In genomic region chr21:41952568-41953248, GRCh38 we compare ENCODE assay signal across 1 cellular context.
TF ChIP-seq lines count a peak whose summit lies in the region.

No MANE protein-coding gene starts in this region.

TF ChIP-seq in HepG2, 621 proteins besides CTCF, POLR2A, EP300 and RAD21 (continued from another document):
- TF ChIP-seq ZNF597 (CRISPR knock-in tag; IDR thresholded peaks at IDR 0.05) = no peak
- no peak for TF ChIP-seq HNF4A (CRISPR knock-in tag; IDR thresholded peaks at IDR 0.05)
- no peak for TF ChIP-seq ZNF883 (CRISPR knock-in tag; IDR thresholded peaks at IDR 0.05; ENCODE audit: not compliant biosample characterization)
- TF ChIP-seq ZBTB37 (CRISPR knock-in tag; IDR thresholded peaks at IDR 0.05) = no peak
- TF ChIP-seq U2AF1 (optimal IDR thresholded peaks at IDR 0.05; ENCODE audit: low read depth, low read length) = peak; percentile 26
- no peak for TF ChIP-seq MZF1 (CRISPR knock-in tag; IDR thresholded peaks at IDR 0.05; ENCODE audit: borderline replicate concordance)
- TF ChIP-seq ELF3 (CRISPR knock-in tag; IDR thresholded peaks at IDR 0.05) = no peak
- no peak for TF ChIP-seq ZGPAT (CRISPR knock-in tag; IDR thresholded peaks at IDR 0.05)
- TF ChIP-seq YEATS4 (CRISPR knock-in tag; IDR thresholded peaks at IDR 0.05; ENCODE audit: borderline replicate concordance) = 0 out of 2 replicates have a peak, but pooled peaks have one; percentile 11
- TF ChIP-seq HNRNPL (IDR thresholded peaks at IDR 0.05; ENCODE audit: low read depth, low read length) = 0 out of 2 replicates have a peak, but pooled peaks have one; percentile 15
- TF ChIP-seq MAFF (IDR thresholded peaks at IDR 0.05; ENCODE audit: low read depth, low read length) = no peak
- no peak for TF ChIP-seq ZNF432 (CRISPR knock-in tag; IDR thresholded peaks at IDR 0.05; ENCODE audit: borderline replicate concordance)
- peak; percentile 16; the same call in 1 of the 2 replicates for TF ChIP-seq TARDBP (CRISPR knock-in tag; IDR thresholded peaks at IDR 0.05)
- TF ChIP-seq TP53 (CRISPR knock-in tag; conservative IDR thresholded peaks at IDR 0.05) = no peak
- TF ChIP-seq SATB2 (CRISPR knock-in tag; IDR thresholded peaks at IDR 0.05) = no peak
- TF ChIP-seq ZKSCAN5 (CRISPR knock-in tag; IDR thresholded peaks at IDR 0.05) = no peak
- no peak for TF ChIP-seq ZNF775 (CRISPR knock-in tag; IDR thresholded peaks at IDR 0.05; ENCODE audit: borderline replicate concordance)
- no peak for TF ChIP-seq ZC3H13 (CRISPR knock-in tag; IDR thresholded peaks at IDR 0.05)
- TF ChIP-seq ZC3H4 (CRISPR knock-in tag; IDR thresholded peaks at IDR 0.05; ENCODE audit: borderline replicate concordance) = no peak
- no peak for TF ChIP-seq RNF219 (CRISPR knock-in tag; IDR thresholded peaks at IDR 0.05)
- 0 out of 2 replicates have a peak, but pooled peaks have one; percentile 13 for TF ChIP-seq MTERF4 (CRISPR knock-in tag; IDR thresholded peaks at IDR 0.05)
- TF ChIP-seq NBN (conservative IDR thresholded peaks at IDR 0.05) = no peak
- TF ChIP-seq TBX2 (CRISPR knock-in tag; IDR thresholded peaks at IDR 0.05; ENCODE audit: borderline replicate concordance) = peak; percentile 19; the same call in 1 of the 2 replicates
- 0 out of 2 replicates have a peak, but pooled peaks have one; percentile 32 for TF ChIP-seq KMT2A (CRISPR knock-in tag; IDR thresholded peaks at IDR 0.05)
- TF ChIP-seq ZNF740 (CRISPR knock-in tag; IDR thresholded peaks at IDR 0.05) = no peak
- TF ChIP-seq ARID2 (CRISPR knock-in tag; IDR thresholded peaks at IDR 0.05; ENCODE audit: borderline replicate concordance) = 0 out of 2 replicates have a peak, but pooled peaks have one; percentile 43
- TF ChIP-seq THAP11 (CRISPR knock-in tag; IDR thresholded peaks at IDR 0.05) = no peak
- no peak for TF ChIP-seq POGK (CRISPR knock-in tag; conservative IDR thresholded peaks at IDR 0.05)
- TF ChIP-seq ZNF83 (CRISPR knock-in tag; IDR thresholded peaks at IDR 0.05; ENCODE audit: borderline replicate concordance) = 0 out of 2 replicates have a peak, but pooled peaks have one; percentile 10
- TF ChIP-seq ZNF629 (CRISPR knock-in tag; conservative IDR thresholded peaks at IDR 0.05) = no peak
- no peak for TF ChIP-seq SETDB1 (CRISPR knock-in tag; IDR thresholded peaks at IDR 0.05; ENCODE audit: borderline replicate concordance)
